1 cellular context compared by ENCODE assay signal in the genomic region with DNA sequence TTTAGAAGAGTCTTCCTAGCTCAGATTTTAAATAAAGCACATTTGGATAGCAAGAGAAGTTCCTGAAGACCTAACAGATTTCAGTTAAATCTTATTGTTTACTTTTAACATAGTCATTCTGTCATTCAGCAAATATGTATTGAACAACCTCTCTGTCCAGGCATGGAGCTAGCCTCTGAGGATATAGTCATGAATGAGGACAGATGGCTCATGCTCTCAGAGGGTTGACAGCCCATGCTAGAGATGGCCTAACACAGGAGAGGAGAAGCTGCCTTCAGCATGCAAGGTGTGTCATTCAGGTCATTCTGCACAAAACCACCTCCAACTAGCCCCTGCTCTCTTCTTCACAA.
TF ChIP-seq lines count a peak whose summit lies in the region.

No MANE protein-coding gene starts in this region.

TF ChIP-seq in GM23338, 12 proteins besides CTCF, POLR2A, EP300 and RAD21 (continued from another document):
- TF ChIP-seq, protein P1, sequence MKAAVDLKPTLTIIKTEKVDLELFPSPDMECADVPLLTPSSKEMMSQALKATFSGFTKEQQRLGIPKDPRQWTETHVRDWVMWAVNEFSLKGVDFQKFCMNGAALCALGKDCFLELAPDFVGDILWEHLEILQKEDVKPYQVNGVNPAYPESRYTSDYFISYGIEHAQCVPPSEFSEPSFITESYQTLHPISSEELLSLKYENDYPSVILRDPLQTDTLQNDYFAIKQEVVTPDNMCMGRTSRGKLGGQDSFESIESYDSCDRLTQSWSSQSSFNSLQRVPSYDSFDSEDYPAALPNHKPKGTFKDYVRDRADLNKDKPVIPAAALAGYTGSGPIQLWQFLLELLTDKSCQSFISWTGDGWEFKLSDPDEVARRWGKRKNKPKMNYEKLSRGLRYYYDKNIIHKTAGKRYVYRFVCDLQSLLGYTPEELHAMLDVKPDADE (IDR thresholded peaks at IDR 0.05): no peak
- TF ChIP-seq, protein P2, sequence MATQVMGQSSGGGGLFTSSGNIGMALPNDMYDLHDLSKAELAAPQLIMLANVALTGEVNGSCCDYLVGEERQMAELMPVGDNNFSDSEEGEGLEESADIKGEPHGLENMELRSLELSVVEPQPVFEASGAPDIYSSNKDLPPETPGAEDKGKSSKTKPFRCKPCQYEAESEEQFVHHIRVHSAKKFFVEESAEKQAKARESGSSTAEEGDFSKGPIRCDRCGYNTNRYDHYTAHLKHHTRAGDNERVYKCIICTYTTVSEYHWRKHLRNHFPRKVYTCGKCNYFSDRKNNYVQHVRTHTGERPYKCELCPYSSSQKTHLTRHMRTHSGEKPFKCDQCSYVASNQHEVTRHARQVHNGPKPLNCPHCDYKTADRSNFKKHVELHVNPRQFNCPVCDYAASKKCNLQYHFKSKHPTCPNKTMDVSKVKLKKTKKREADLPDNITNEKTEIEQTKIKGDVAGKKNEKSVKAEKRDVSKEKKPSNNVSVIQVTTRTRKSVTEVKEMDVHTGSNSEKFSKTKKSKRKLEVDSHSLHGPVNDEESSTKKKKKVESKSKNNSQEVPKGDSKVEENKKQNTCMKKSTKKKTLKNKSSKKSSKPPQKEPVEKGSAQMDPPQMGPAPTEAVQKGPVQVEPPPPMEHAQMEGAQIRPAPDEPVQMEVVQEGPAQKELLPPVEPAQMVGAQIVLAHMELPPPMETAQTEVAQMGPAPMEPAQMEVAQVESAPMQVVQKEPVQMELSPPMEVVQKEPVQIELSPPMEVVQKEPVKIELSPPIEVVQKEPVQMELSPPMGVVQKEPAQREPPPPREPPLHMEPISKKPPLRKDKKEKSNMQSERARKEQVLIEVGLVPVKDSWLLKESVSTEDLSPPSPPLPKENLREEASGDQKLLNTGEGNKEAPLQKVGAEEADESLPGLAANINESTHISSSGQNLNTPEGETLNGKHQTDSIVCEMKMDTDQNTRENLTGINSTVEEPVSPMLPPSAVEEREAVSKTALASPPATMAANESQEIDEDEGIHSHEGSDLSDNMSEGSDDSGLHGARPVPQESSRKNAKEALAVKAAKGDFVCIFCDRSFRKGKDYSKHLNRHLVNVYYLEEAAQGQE (IDR thresholded peaks at IDR 0.05; ENCODE audit: unreplicated experiment): no peak
- TF ChIP-seq NANOG (IDR thresholded peaks at IDR 0.05; ENCODE audit: borderline replicate concordance) (no peak), JUNB (IDR thresholded peaks at IDR 0.05; ENCODE audit: unreplicated experiment) (no peak), EZH2phosphoT487 (IDR thresholded peaks at IDR 0.05; ENCODE audit: unreplicated experiment) (no peak), ZNF331 (CRISPR knock-in tag; IDR thresholded peaks at IDR 0.05; ENCODE audit: low read depth) (no peak), EZH2 (IDR thresholded peaks at IDR 0.05; ENCODE audit: low read depth, unreplicated experiment) (no peak), STAT1 (IDR thresholded peaks at IDR 0.05; ENCODE audit: unreplicated experiment) (no peak), POLR2AphosphoS5 (IDR thresholded peaks at IDR 0.05; ENCODE audit: low read depth) (no peak), CREB1 (CRISPR knock-in tag; IDR thresholded peaks at IDR 0.05; ENCODE audit: low read depth) (no peak)
